In genomic region chr10:68876246-68876918, GRCh38 we compare ENCODE assay signal across 15 cellular contexts. TPM values are rescaled to one million over a fixed set of nuclear protein-coding genes. Genes with fewer than 3 reads are reported as not detected.
DNase-seq lines count a peak whose midpoint lies in the region; ATAC-seq, FAIRE-seq and TF ChIP-seq lines count a peak whose summit lies in the region.
"Had no signal": no experiment of that assay in that cellular context is flagged by ENCODE, and none has a peak within 500 bp of the region (broad histone marks: within the 10 kb centered on the region; RNA-seq: fewer than 3 reads in every experiment).

No MANE protein-coding gene starts in this region.

- H3K4me1 ChIP-seq in K562 (replicated peaks in 1 of 2; ENCODE audit: control insufficient read depth in 2 of 2, insufficient read depth in 2 of 2, low read length in 2 of 2) (peaks cover 0 to 1% of the 10 kb centered on the region in 2 experiments; a peak in 1 of 5 replicates), HepG2 (ENCODE audit: insufficient read depth, low read length) (peaks cover 67% of the 10 kb centered on the region), thymus (ENCODE audit: control insufficient read depth, insufficient read depth, low read length) (no peaks in the 10 kb centered on the region)

- no peaks in the 10 kb centered on the region for H3K36me3 ChIP-seq in K562 (ENCODE audit: control insufficient read depth, insufficient read depth, low read length)
- H3K36me3 ChIP-seq in HepG2 (replicated peaks in 1 of 2; ENCODE audit: control insufficient read depth in 1 of 2, insufficient read depth in 2 of 2, low read length in 2 of 2) = no peaks in the 10 kb centered on the region
- no peaks in the 10 kb centered on the region for H3K36me3 ChIP-seq in thymus (ENCODE audit: control insufficient read depth, insufficient read depth)

- DNase-seq in NCI-H1417 (lab: John Stamatoyannopoulos, UW) (peak in 2 of 3 experiments; percentile 2 to 65), NCI-H1417 treated with DMSO at 0.1 percent for 48 hours (lab: John Stamatoyannopoulos, UW) (no peak), K562 (ENCODE audit: extremely low read depth in 1 of 4, low spot score in 3 of 4) (no peak), HepG2 (ENCODE audit: low spot score) (peak; percentile 96), mesenteric fat pad (ENCODE audit: low spot score) (no peak), NCI-H1105 (lab: John Stamatoyannopoulos, UW) (no peak), NCI-H128 (lab: John Stamatoyannopoulos, UW; ENCODE audit: unreplicated experiment) (no peak)
- DNase-seq: activated CD8-positive, alpha-beta memory T cell treated with anti-CD3 and anti-CD28 coated beads, Interleukin-2, amount 50 U/mL, for 4 hours; activated naive CD4-positive, alpha-beta T cell; foreskin fibroblast; NCI-H2171; SHP77; T-helper 17 cell had no signal

- CTCF ChIA-PET in K562 (lab: Yijun Ruan, JAX; ENCODE audit: low intra/inter-chr PET ratio) (interaction anchor here (0.5 kb wide), 1 partner anchor 1080 kb away, joined by 3 read pairs; no protein-coding TSS in a partner anchor), HepG2 (lab: Yijun Ruan, JAX; ENCODE audit: low intra/inter-chr PET ratio, low total read pairs) (no interaction called here)

- H3K27me3 ChIP-seq in K562 (ENCODE audit: control insufficient read depth in 2 of 2, insufficient read depth in 2 of 2, low read length in 2 of 2) (no peaks in the 10 kb centered on the region), HepG2 (ENCODE audit: control insufficient read depth in 1 of 2, insufficient read depth in 2 of 2, low read length in 2 of 2) (no peaks in the 10 kb centered on the region), thymus (ENCODE audit: control insufficient read depth, insufficient read depth) (no peaks in the 10 kb centered on the region)

- TF ChIP-seq CTCF in K562 (IDR thresholded peaks at IDR 0.05 in 2 of 3, conservative IDR thresholded peaks at IDR 0.05 in 1 of 3; ENCODE audit: insufficient read depth in 2 of 3, low read depth in 1 of 3, low read length in 3 of 3) (no peak), HepG2 (CRISPR knock-in tag; IDR thresholded peaks at IDR 0.05) (no peak)

- H3K9ac ChIP-seq in K562 (ENCODE audit: insufficient read depth in 1 of 2, low read depth in 2 of 2, low read length in 2 of 2) = no peak overlapping the region
- peak overlapping the region; percentile 57 for H3K9ac ChIP-seq in HepG2 (ENCODE audit: insufficient read depth, low read depth, low read length)

- intact Hi-C loops in K562 (cut with micrococcal nuclease) = no loop called here
- intact Hi-C loops in HepG2 (cut with micrococcal nuclease; ENCODE audit: unreplicated experiment) = loop anchor here (5.0 kb wide), 1 partner anchor 49 kb away; the partner anchor contains the start of gene STOX1

- TF ChIP-seq EP300 in K562 (IDR thresholded peaks at IDR 0.05; ENCODE audit: low read length) = no peak
- TF ChIP-seq EP300 in HepG2 (IDR thresholded peaks at IDR 0.05; ENCODE audit: low read depth in 2 of 2, low read length in 2 of 2) = peak; percentile 85 to 92; a peak in 3 of 4 replicates
- TF ChIP-seq EP300 in HepG2 (CRISPR knock-in tag; IDR thresholded peaks at IDR 0.05; ENCODE audit: borderline replicate concordance) = peak; percentile 79; the same call in 1 of the 2 replicates

- POLR2A ChIA-PET in K562 (lab: Yijun Ruan, JAX) = interaction anchor here (0.7 to 0.8 kb wide), 3 partner anchors 20 to 49 kb away, joined by 3 read pairs; no protein-coding TSS in a partner anchor
- POLR2A ChIA-PET in HepG2 (lab: Yijun Ruan, JAX) = interaction anchor here (0.6 to 2.3 kb wide), 12 partner anchors 17 to 545 kb away, joined by 3 to 31 read pairs (median 4); partner anchors contain the start of genes CCAR1, DDX50, HNRNPH3 and PBLD

- WGBS in K562 (ENCODE audit: insufficient coverage, low coverage, missing lambda C conversion rate) = 44% methylated on average over 11 of the region's 11 CpGs
- WGBS in HepG2 (ENCODE audit: low lambda C conversion rate) = 20% methylated on average over 11 of the region's 11 CpGs
- 94% methylated on average over 11 of the region's 11 CpGs for WGBS in thymus

- TF ChIP-seq POLR2A in K562 (conservative IDR thresholded peaks at IDR 0.05) (no peak), HepG2 (IDR thresholded peaks at IDR 0.05; ENCODE audit: insufficient read depth in 1 of 2, low read depth in 2 of 2, low read length in 2 of 2) (peak in 1 of 2 experiments; percentile 49; a peak in 1 of 4 replicates)

- H2AFZ ChIP-seq in K562 (ENCODE audit: low read depth, low read length) (peak overlapping the region; percentile 26), HepG2 (ENCODE audit: low read length) (no peak overlapping the region)

- H3K79me2 ChIP-seq in K562 (ENCODE audit: control insufficient read depth, insufficient read depth, low read length) (no peaks in the 10 kb centered on the region), HepG2 (ENCODE audit: insufficient read depth, low read length) (no peaks in the 10 kb centered on the region)

- in situ Hi-C loops in K562 (cut with MboI) = no loop called here
- in situ Hi-C loops in HepG2 (cut with HindIII; ENCODE audit: extremely low pct_ligation_motif_present, low pct_unique_long_range_greater_than_20kb) = no loop called here

- BruUV-seq in K562 (replicated peaks; lab: Mats Ljungman, UMichigan) (no TSS peak), HepG2 (replicated peaks; lab: Mats Ljungman, UMichigan) (no TSS peak)

- no peaks in the 10 kb centered on the region for H3K9me1 ChIP-seq in K562 (ENCODE audit: control insufficient read depth, insufficient read depth, low read length)

- FAIRE-seq in K562 (lab: Jason Lieb, UNC) (no peak), HepG2 (lab: Jason Lieb, UNC) (peak; percentile 94)
- FAIRE-seq: GM12892 had no signal

- ATAC-seq in K562 = no peak
- peak; percentile 96 for ATAC-seq in HepG2
- ATAC-seq: T-helper 17 cell had no signal

- H3K27ac ChIP-seq in K562 (ENCODE audit: extremely low read depth, low read depth, low read length) (no peak overlapping the region), HepG2 (ENCODE audit: extremely low read length, insufficient read depth, low read length) (peak overlapping the region; percentile 91), thymus (ENCODE audit: low read depth) (peak overlapping the region; percentile 36)

- H4K20me1 ChIP-seq in K562 (replicated peaks; ENCODE audit: control insufficient read depth, insufficient read depth, low read length) (no peaks in the 10 kb centered on the region), HepG2 (ENCODE audit: insufficient read depth, low read length) (no peaks in the 10 kb centered on the region)

- no peak overlapping the region for H3K4me2 ChIP-seq in K562 (ENCODE audit: insufficient read depth, low read length)
- peak overlapping the region; percentile 63 for H3K4me2 ChIP-seq in HepG2 (ENCODE audit: low read depth, low read length)

- H3K9me3 ChIP-seq in K562 (replicated peaks; ENCODE audit: control insufficient read depth, insufficient read depth, low read depth, low read length) (no peaks in the 10 kb centered on the region), HepG2 (ENCODE audit: low read length) (no peaks in the 10 kb centered on the region), thymus (ENCODE audit: control insufficient read depth) (no peaks in the 10 kb centered on the region)

- H3K4me3 ChIP-seq in K562 (no peak overlapping the region), HepG2 (replicated peaks in 1 of 3; ENCODE audit: insufficient read depth in 1 of 3, low read depth in 2 of 3, low read length in 3 of 3) (peak overlapping the region in 1 of 3 experiments; percentile 15; a peak in 2 of 6 replicates), thymus (ENCODE audit: low read length) (no peak overlapping the region)

- TF ChIP-seq RAD21 in K562 (CRISPR knock-in tag; conservative IDR thresholded peaks at IDR 0.05 in 1 of 2, IDR thresholded peaks at IDR 0.05 in 1 of 2) = no peak
- no peak for TF ChIP-seq RAD21 in HepG2 (CRISPR knock-in tag; IDR thresholded peaks at IDR 0.05)

RNA-seq across cellular contexts. Expression of gene DDX50, which starts 24.7 kb away (rescaled TPM):
- 22.7 and 60.0 TPM in 2 replicates for total RNA-seq in K562 (2011; cell fraction: chromatin; rRNA removed; ENCODE audit: low replicate concordance)
- 11.4 and 13.3 TPM in 2 replicates for total RNA-seq in K562 (2011; cell fraction: nucleolus; rRNA removed)
- 14.0 and 20.6 TPM in 2 replicates for total RNA-seq in K562 (2011; cell fraction: nucleoplasm; rRNA removed)
- total RNA-seq in K562 (2014; rRNA removed) (48.0 and 50.0 TPM in 2 replicates), K562 (2014; rRNA removed; fragmentation: Illumina TruSeq; extraction: Trizol) (86.8 and 98.5 TPM in 2 replicates), K562 (2015; rRNA removed; fragmentation: Illumina TruSeq; extraction: Trizol) (67.7 and 72.0 TPM in 2 replicates), K562 (2021) (52.8 and 54.4 TPM in 2 replicates), HepG2 (2016; rRNA removed; fragmentation: Illumina TruSeq; extraction: Trizol) (38.2 and 56.3 TPM in 2 replicates), mesenteric fat pad (33.3 TPM)
- polyA plus RNA-seq in K562 (2011; rRNA removed) (58.8 and 79.3 TPM in 2 replicates), K562 (2014; fragmentation: Illumina TruSeq; extraction: Trizol) (62.1 and 72.9 TPM in 2 replicates), K562 (2014; fragmentation: Nextera tagmentation; extraction: Ambion mirVana) (10 to 100 TPM; 36.7 to 57.4 TPM), K562 (2014; rRNA removed) (41.9 and 53.0 TPM in 2 replicates), HepG2 (2011; rRNA removed) (15.6 and 19.0 TPM in 2 replicates), thymus (40.0 TPM)
- polyA plus RNA-seq in K562 (2011; cell fraction: cytosol; rRNA removed) = 14.5 and 28.4 TPM in 2 replicates
- polyA plus RNA-seq in K562 (2011; cell fraction: nucleus; rRNA removed) = 10.9 and 17.9 TPM in 2 replicates
- 53.0 and 57.7 TPM in 2 replicates for polyA plus RNA-seq in K562 (2012)
- polyA minus RNA-seq in K562 (2011; rRNA and poly(A)+ RNA removed) = 129 and 135 TPM in 2 replicates
- 38.0 and 43.1 TPM in 2 replicates for polyA minus RNA-seq in K562 (2011; cell fraction: cytosol; rRNA and poly(A)+ RNA removed)
- polyA minus RNA-seq in K562 (2011; cell fraction: nucleus; rRNA and poly(A)+ RNA removed) = 10.8 and 17.8 TPM in 2 replicates
- total RNA-seq in HepG2 (2016; cell fraction: cytosol; rRNA removed; fragmentation: Illumina TruSeq; extraction: Trizol; ENCODE audit: low read depth) = 16.6 and 20.4 TPM in 2 replicates
- 37.0 and 56.8 TPM in 2 replicates for total RNA-seq in HepG2 (2016; cell fraction: insoluble cytoplasmic fraction; rRNA removed; fragmentation: Illumina TruSeq; extraction: Trizol)
- 24.5 and 27.0 TPM in 2 replicates for total RNA-seq in HepG2 (2016; cell fraction: membrane; rRNA removed; fragmentation: Illumina TruSeq; extraction: Trizol)
- 22.3 and 24.6 TPM in 2 replicates for total RNA-seq in HepG2 (2016; cell fraction: nucleus; rRNA removed; fragmentation: Illumina TruSeq; extraction: Trizol)
- polyA plus RNA-seq in HepG2 (2011; cell fraction: cytosol; rRNA removed) = 12.3 and 16.8 TPM in 2 replicates
- polyA plus RNA-seq in HepG2 (2011; cell fraction: nucleus; rRNA removed) = 4.8 and 6.0 TPM in 2 replicates
- polyA plus RNA-seq in HepG2 (2012) = 20.8 and 24.9 TPM in 2 replicates
- 6.2 and 7.1 TPM in 2 replicates for polyA plus RNA-seq in HepG2 (2016; cell fraction: cytosol; fragmentation: Illumina TruSeq; extraction: Trizol; ENCODE audit: low read depth)
- 36.2 and 40.9 TPM in 2 replicates for polyA plus RNA-seq in HepG2 (2016; cell fraction: insoluble cytoplasmic fraction; fragmentation: Illumina TruSeq; extraction: Trizol; ENCODE audit: low read depth)
- polyA plus RNA-seq in HepG2 (2016; cell fraction: membrane; fragmentation: Illumina TruSeq; extraction: Trizol; ENCODE audit: low read depth) = 11.5 and 13.8 TPM in 2 replicates
- 18.0 and 19.8 TPM in 2 replicates for polyA plus RNA-seq in HepG2 (2016; cell fraction: nucleus; fragmentation: Illumina TruSeq; extraction: Trizol; ENCODE audit: insufficient read depth, low read depth)
- 10.3 and 11.2 TPM in 2 replicates for polyA minus RNA-seq in HepG2 (2011; rRNA and poly(A)+ RNA removed; ENCODE audit: low replicate concordance)
- 14.9 and 18.9 TPM in 2 replicates for polyA minus RNA-seq in HepG2 (2011; cell fraction: cytosol; rRNA and poly(A)+ RNA removed)
- 13.7 and 14.5 TPM in 2 replicates for polyA minus RNA-seq in HepG2 (2011; cell fraction: nucleus; rRNA and poly(A)+ RNA removed)

RNA-seq across cellular contexts. Expression of gene STOX1, which starts 49.1 kb away (rescaled TPM):
- 0.28 TPM in 1 of 2 replicates, not detected in the other for total RNA-seq in K562 (2011; cell fraction: chromatin; rRNA removed; ENCODE audit: low replicate concordance)
- 0.17 TPM in 1 of 2 replicates, not detected in the other for total RNA-seq in K562 (2011; cell fraction: nucleolus; rRNA removed)
- not detected in 2 replicates for total RNA-seq in K562 (2011; cell fraction: nucleoplasm; rRNA removed)
- total RNA-seq in K562 (2014; rRNA removed) (0.09 and 0.16 TPM in 2 replicates), K562 (2014; rRNA removed; fragmentation: Illumina TruSeq; extraction: Trizol) (0.47 and 0.48 TPM in 2 replicates), K562 (2015; rRNA removed; fragmentation: Illumina TruSeq; extraction: Trizol) (0.87 and 0.98 TPM in 2 replicates), K562 (2021) (0.29 and 0.42 TPM in 2 replicates), HepG2 (2016; rRNA removed; fragmentation: Illumina TruSeq; extraction: Trizol) (6.0 and 9.4 TPM in 2 replicates), mesenteric fat pad (8.1 TPM)
- polyA plus RNA-seq in K562 (2011; rRNA removed) (0.23 and 0.39 TPM in 2 replicates), K562 (2014; fragmentation: Illumina TruSeq; extraction: Trizol) (0.29 and 0.36 TPM in 2 replicates), K562 (2014; fragmentation: Nextera tagmentation; extraction: Ambion mirVana) (under 1 TPM; 0.13 to 0.20 TPM), K562 (2014; rRNA removed) (0.09 and 1.1 TPM in 2 replicates), HepG2 (2011; rRNA removed) (1.8 and 2.5 TPM in 2 replicates), thymus (8.5 TPM)
- polyA plus RNA-seq in K562 (2011; cell fraction: cytosol; rRNA removed) = 0.04 and 0.13 TPM in 2 replicates
- 0.09 and 0.13 TPM in 2 replicates for polyA plus RNA-seq in K562 (2011; cell fraction: nucleus; rRNA removed)
- polyA plus RNA-seq in K562 (2012) = 0.49 and 1.1 TPM in 2 replicates
- polyA minus RNA-seq in K562 (2011; rRNA and poly(A)+ RNA removed) = 0.53 and 0.57 TPM in 2 replicates
- not detected in 2 replicates for polyA minus RNA-seq in K562 (2011; cell fraction: cytosol; rRNA and poly(A)+ RNA removed)
- 0.11 and 0.13 TPM in 2 replicates for polyA minus RNA-seq in K562 (2011; cell fraction: nucleus; rRNA and poly(A)+ RNA removed)
- 3.1 and 3.8 TPM in 2 replicates for total RNA-seq in HepG2 (2016; cell fraction: cytosol; rRNA removed; fragmentation: Illumina TruSeq; extraction: Trizol; ENCODE audit: low read depth)
- total RNA-seq in HepG2 (2016; cell fraction: insoluble cytoplasmic fraction; rRNA removed; fragmentation: Illumina TruSeq; extraction: Trizol) = 5.8 and 8.1 TPM in 2 replicates
- 5.7 and 6.4 TPM in 2 replicates for total RNA-seq in HepG2 (2016; cell fraction: membrane; rRNA removed; fragmentation: Illumina TruSeq; extraction: Trizol)
- total RNA-seq in HepG2 (2016; cell fraction: nucleus; rRNA removed; fragmentation: Illumina TruSeq; extraction: Trizol) = 3.4 and 4.5 TPM in 2 replicates
- 0.95 and 1.6 TPM in 2 replicates for polyA plus RNA-seq in HepG2 (2011; cell fraction: cytosol; rRNA removed)
- polyA plus RNA-seq in HepG2 (2011; cell fraction: nucleus; rRNA removed) = 0.58 and 0.88 TPM in 2 replicates
- 2.4 and 4.0 TPM in 2 replicates for polyA plus RNA-seq in HepG2 (2012)
- polyA plus RNA-seq in HepG2 (2016; cell fraction: cytosol; fragmentation: Illumina TruSeq; extraction: Trizol; ENCODE audit: low read depth) = 2.3 and 2.4 TPM in 2 replicates
- 7.0 and 7.2 TPM in 2 replicates for polyA plus RNA-seq in HepG2 (2016; cell fraction: insoluble cytoplasmic fraction; fragmentation: Illumina TruSeq; extraction: Trizol; ENCODE audit: low read depth)
- polyA plus RNA-seq in HepG2 (2016; cell fraction: membrane; fragmentation: Illumina TruSeq; extraction: Trizol; ENCODE audit: low read depth) = 3.8 and 3.9 TPM in 2 replicates
- 4.6 and 5.2 TPM in 2 replicates for polyA plus RNA-seq in HepG2 (2016; cell fraction: nucleus; fragmentation: Illumina TruSeq; extraction: Trizol; ENCODE audit: insufficient read depth, low read depth)
- 1.1 and 1.4 TPM in 2 replicates for polyA minus RNA-seq in HepG2 (2011; rRNA and poly(A)+ RNA removed; ENCODE audit: low replicate concordance)
- polyA minus RNA-seq in HepG2 (2011; cell fraction: cytosol; rRNA and poly(A)+ RNA removed) = 3.6 and 3.7 TPM in 2 replicates
- polyA minus RNA-seq in HepG2 (2011; cell fraction: nucleus; rRNA and poly(A)+ RNA removed) = 2.2 and 3.5 TPM in 2 replicates

Comparison
In these comparisons a context has a peak if more than half of its experiments do, and no peak if none do; other contexts are left out.
1. DNase-seq: peak in NCI-H1417 (2 of 3) and HepG2 (single experiment); none in NCI-H1417 treated with DMSO at 0.1 percent for 48 hours (single experiment), K562 (0 of 4), mesenteric fat pad (single experiment), NCI-H1105 (single experiment) and NCI-H128 (single experiment).